ENCODE assay signal across 9 cellular contexts in genomic region chr10:13890617-13891541, GRCh38.
DNase-seq lines count a peak whose midpoint lies in the region; ATAC-seq and TF ChIP-seq lines count a peak whose summit lies in the region.
"Had no signal": no experiment of that assay in that cellular context is flagged by ENCODE, and none has a peak within 500 bp of the region (broad histone marks: within the 10 kb centered on the region; RNA-seq: fewer than 3 reads in every experiment).

No MANE protein-coding gene starts in this region.

- TF ChIP-seq CTCF in chondrocyte (IDR thresholded peaks at IDR 0.05) (no peak), right lobe of liver (IDR thresholded peaks at IDR 0.05) (no peak), thoracic aorta (IDR thresholded peaks at IDR 0.05) (no peak)

- DNase-seq in C1 segment of cervical spinal cord (lab: John Stamatoyannopoulos, UW) = peak in 9 of 14 donors; percentile 12 to 56 (median 26)
- no peak for DNase-seq in chondrocyte (ENCODE audit: low spot score)
- no peak for DNase-seq in right lobe of liver
- no peak for DNase-seq in thoracic aorta (ENCODE audit: low spot score)
- no peak for DNase-seq in activated CD8-positive, alpha-beta memory T cell treated with anti-CD3 and anti-CD28 coated beads, Interleukin-2, amount 50 U/mL, for 4 hours
- no peak for DNase-seq in effector memory CD8-positive, alpha-beta T cell
- DNase-seq in RKO (ENCODE audit: low spot score) = no peak

- 0 out of 2 replicates have a peak overlapping the region, but pooled peaks have one; percentile 5 for H3K27ac ChIP-seq in HUES64 (ENCODE audit: low read depth, low read length)
- H3K27ac ChIP-seq in right lobe of liver = peak overlapping the region in 2 of 3 donors; percentile 40 to 75
- peak overlapping the region; percentile 50 to 63 for H3K27ac ChIP-seq in thoracic aorta
- H3K27ac ChIP-seq: neutrophil had no signal

- intact Hi-C loops in right lobe of liver (cut with DNase I) = no loop called here

- H3K9me3 Mint-ChIP-seq in chondrocyte (ENCODE audit: low read depth) = no peaks in the 10 kb centered on the region
- peaks cover 0 to 1% of the 10 kb centered on the region in 2 donors for H3K9me3 Mint-ChIP-seq in effector memory CD8-positive, alpha-beta T cell

- H3K9me3 ChIP-seq in HUES64 (ENCODE audit: insufficient read depth, low read depth, low read length) = no peaks in the 10 kb centered on the region
- H3K9me3 ChIP-seq in right lobe of liver = no peaks in the 10 kb centered on the region
- H3K9me3 ChIP-seq in thoracic aorta = no peaks in the 10 kb centered on the region
- H3K9me3 ChIP-seq: neutrophil had no signal

- peak; percentile 24 to 41 (median 35) for ATAC-seq in right lobe of liver
- ATAC-seq in thoracic aorta (ENCODE audit: insufficient number of reproducible peaks, low FRiP score, low read depth) = no peak
- no peak for ATAC-seq in effector memory CD8-positive, alpha-beta T cell (replicated peaks)

- H3K4me1 ChIP-seq in HUES64 (ENCODE audit: insufficient read depth, low read length) = peaks cover 33% of the 10 kb centered on the region
- no peaks in the 10 kb centered on the region for H3K4me1 ChIP-seq in right lobe of liver
- peaks cover 11 to 41% of the 10 kb centered on the region in 2 donors for H3K4me1 ChIP-seq in thoracic aorta (ENCODE audit: control insufficient read depth in 1 of 2, low read depth in 2 of 2)

- H3K4me3 Mint-ChIP-seq in chondrocyte (ENCODE audit: unreplicated experiment) = peak overlapping the region; percentile 73
- peak overlapping the region in 1 of 2 donors; percentile 35 for H3K4me3 Mint-ChIP-seq in effector memory CD8-positive, alpha-beta T cell

- H3K36me3 Mint-ChIP-seq in chondrocyte (ENCODE audit: low read depth) = peaks cover 11% of the 10 kb centered on the region
- no peaks in the 10 kb centered on the region for H3K36me3 Mint-ChIP-seq in effector memory CD8-positive, alpha-beta T cell (ENCODE audit: insufficient read depth)

- TF ChIP-seq POLR2A in right lobe of liver (IDR thresholded peaks at IDR 0.05) = no peak

- H3K27me3 Mint-ChIP-seq in chondrocyte (ENCODE audit: low read depth) = no peaks in the 10 kb centered on the region
- peaks cover 66 to 100% of the 10 kb centered on the region in 2 donors for H3K27me3 Mint-ChIP-seq in effector memory CD8-positive, alpha-beta T cell

- WGBS in HUES64 = 2% methylated on average over 41 of the region's 41 CpGs
- 12% methylated on average over 29 of the region's 41 CpGs for WGBS in right lobe of liver (ENCODE audit: insufficient coverage, low coverage, low lambda C conversion rate, missing lambda C conversion rate)

- H3K36me3 ChIP-seq in HUES64 (ENCODE audit: insufficient read depth, low read length) = peaks cover 9% of the 10 kb centered on the region; the same call in 1 of the 2 replicates
- H3K36me3 ChIP-seq in right lobe of liver = no peaks in the 10 kb centered on the region
- no peaks in the 10 kb centered on the region for H3K36me3 ChIP-seq in thoracic aorta
- H3K36me3 ChIP-seq: neutrophil had no signal

- H3K9ac ChIP-seq in HUES64 (ENCODE audit: low read depth, low read length) = peak overlapping the region; percentile 85

- peak overlapping the region; percentile 90 for H3K27ac Mint-ChIP-seq in chondrocyte (ENCODE audit: unreplicated experiment)
- H3K27ac Mint-ChIP-seq in effector memory CD8-positive, alpha-beta T cell = no peak overlapping the region

- peaks cover 39% of the 10 kb centered on the region for H3K27me3 ChIP-seq in HUES64 (ENCODE audit: insufficient read depth, low read length)
- no peaks in the 10 kb centered on the region for H3K27me3 ChIP-seq in right lobe of liver
- H3K27me3 ChIP-seq in thoracic aorta (replicated peaks; ENCODE audit: insufficient read depth) = no peaks in the 10 kb centered on the region

- peaks cover 73% of the 10 kb centered on the region for H3K4me1 Mint-ChIP-seq in chondrocyte (ENCODE audit: low read depth)
- peaks cover 11 to 12% of the 10 kb centered on the region in 2 donors for H3K4me1 Mint-ChIP-seq in effector memory CD8-positive, alpha-beta T cell (ENCODE audit: low read depth in 2 of 2)

- H3K4me3 ChIP-seq in HUES64 (ENCODE audit: low read length) (peak overlapping the region; percentile 74), right lobe of liver (peak overlapping the region; percentile 25 to 46 (median 33)), thoracic aorta (peak overlapping the region; percentile 71)

Comparison
In these comparisons a context has a peak if more than half of its experiments do, and no peak if none do; other contexts are left out.
1. DNase-seq: peak in C1 segment of cervical spinal cord (9 of 14); none in chondrocyte (single experiment), right lobe of liver (0 of 3), thoracic aorta (single experiment), activated CD8-positive, alpha-beta memory T cell treated with anti-CD3 and anti-CD28 coated beads, Interleukin-2, amount 50 U/mL, for 4 hours (single experiment), effector memory CD8-positive, alpha-beta T cell (0 of 3) and RKO (single experiment).
2. H3K27ac ChIP-seq: peak in every context shown above with its lines; median percentile 58 in right lobe of liver; 56 in thoracic aorta; 5 in HUES64.
3. ATAC-seq: peak in right lobe of liver (4 of 4); none in thoracic aorta (single experiment) and effector memory CD8-positive, alpha-beta T cell (single experiment).
4. Peak in every context shown above with its lines, with median percentiles within 50 percentile points of each other: H3K4me3 ChIP-seq.